31 cellular contexts compared by ENCODE assay signal in genomic region chr13:71977028-71977427, GRCh38.
DNase-seq lines count a peak whose midpoint lies in the region; ATAC-seq, FAIRE-seq and TF ChIP-seq lines count a peak whose summit lies in the region.
"Had no signal": no experiment of that assay in that cellular context is flagged by ENCODE, and none has a peak within 500 bp of the region (broad histone marks: within the 10 kb centered on the region; RNA-seq: fewer than 3 reads in every experiment).

No MANE protein-coding gene starts in this region.

- in situ Hi-C loops in HepG2 (cut with HindIII; ENCODE audit: extremely low pct_ligation_motif_present, low pct_unique_long_range_greater_than_20kb), result no loop called here

- no TSS peak for BruUV-seq in HepG2 (replicated peaks; lab: Mats Ljungman, UMichigan)

- TF ChIP-seq POLR2A in HepG2 (IDR thresholded peaks at IDR 0.05; ENCODE audit: insufficient read depth in 1 of 2, low read depth in 2 of 2, low read length in 2 of 2) (no peak), right lobe of liver (IDR thresholded peaks at IDR 0.05) (no peak)

- H3K9me3 ChIP-seq in HepG2 (ENCODE audit: low read length) (no peaks in the 10 kb centered on the region), right lobe of liver (no peaks in the 10 kb centered on the region), HEK293 (ENCODE audit: control insufficient read depth, insufficient read depth, low read depth, low read length) (no peaks in the 10 kb centered on the region)
- H3K9me3 ChIP-seq: A549; BE2C; BLaER1; BLaER1 treated with 17β-estradiol and CSF1 and Interleukin-3, amounts not matched to agents 10 nM and 100 nM; Caco-2 had no signal

- WGBS in HepG2 (ENCODE audit: low lambda C conversion rate), result 2% methylated on average over 7 of the region's 7 CpGs
- 51% methylated on average over 7 of the region's 7 CpGs for WGBS in right lobe of liver (ENCODE audit: insufficient coverage, low coverage, low lambda C conversion rate, missing lambda C conversion rate)

- no peaks in the 10 kb centered on the region for H3K79me2 ChIP-seq in HepG2 (ENCODE audit: insufficient read depth, low read length)

- H3K4me2 ChIP-seq in HepG2 (ENCODE audit: low read depth, low read length), result no peak overlapping the region
- H3K4me2 ChIP-seq: A549; BLaER1; BLaER1 treated with 17β-estradiol and CSF1 and Interleukin-3, amounts not matched to agents 10 nM and 100 nM had no signal

- intact Hi-C loops in HepG2 (cut with micrococcal nuclease; ENCODE audit: unreplicated experiment), result no loop called here
- intact Hi-C loops in right lobe of liver (cut with DNase I), result no loop called here

- H4K20me1 ChIP-seq in HepG2 (ENCODE audit: insufficient read depth, low read length), result no peaks in the 10 kb centered on the region
- H4K20me1 ChIP-seq: BLaER1; BLaER1 treated with 17β-estradiol and CSF1 and Interleukin-3, amounts not matched to agents 10 nM and 100 nM had no signal

- no peak for TF ChIP-seq CTCF in HepG2 (CRISPR knock-in tag; IDR thresholded peaks at IDR 0.05)
- no peak for TF ChIP-seq CTCF in right lobe of liver (IDR thresholded peaks at IDR 0.05)
- TF ChIP-seq CTCF in HEK293 (tag by site-specific recombination; IDR thresholded peaks at IDR 0.05), result no peak

- FAIRE-seq in HepG2 (lab: Jason Lieb, UNC), result no peak
- FAIRE-seq: A204.1, A549, D721Med had no signal

- DNase-seq in HepG2 (ENCODE audit: low spot score) (no peak), right lobe of liver (no peak)
- DNase-seq: 8988T; ACHN; AML-193; BE2C; C1 segment of cervical spinal cord; Caco-2; Calu3; CD4-positive, alpha-beta memory T cell; CD4-positive, alpha-beta T cell; CD4-positive, CD25-positive, alpha-beta regulatory T cell; CD8-positive, alpha-beta memory T cell; CD8-positive, alpha-beta T cell; COR-L47; DMS 273 treated with DMSO at 0.1 percent for 48 hours; DMS153; DMS53; DMS79; DMS79 treated with DMSO at 0.1 percent for 48 hours; DND-41; EL had no signal

- no peak for TF ChIP-seq RAD21 in HepG2 (CRISPR knock-in tag; IDR thresholded peaks at IDR 0.05)

- CTCF ChIA-PET in HepG2 (lab: Yijun Ruan, JAX; ENCODE audit: low intra/inter-chr PET ratio, low total read pairs), result no interaction called here
- CTCF ChIA-PET in HEK293 (lab: Yijun Ruan, JAX), result interaction anchor here (0.7 to 1.5 kb wide), 3 partner anchors 9 to 1354 kb away, joined by 3 read pairs; no protein-coding TSS in a partner anchor

- H3K4me1 ChIP-seq in HepG2 (ENCODE audit: insufficient read depth, low read length) (no peaks in the 10 kb centered on the region), right lobe of liver (no peaks in the 10 kb centered on the region), HEK293 (ENCODE audit: control insufficient read depth, insufficient read depth, low read length) (no peaks in the 10 kb centered on the region)
- H3K4me1 ChIP-seq: A549; BE2C; BLaER1; BLaER1 treated with 17β-estradiol and CSF1 and Interleukin-3, amounts not matched to agents 10 nM and 100 nM; Caco-2 had no signal

- ATAC-seq in HepG2 (no peak), right lobe of liver (no peak), HG02981 (IDR thresholded peaks at IDR 0.05; ENCODE audit: unreplicated experiment) (no peak)
- ATAC-seq: A549; CD8-positive, alpha-beta T cell had no signal

- TF ChIP-seq EP300 in HepG2 (IDR thresholded peaks at IDR 0.05; ENCODE audit: low read depth in 2 of 2, low read length in 2 of 2), result no peak
- no peak for TF ChIP-seq EP300 in HepG2 (CRISPR knock-in tag; IDR thresholded peaks at IDR 0.05; ENCODE audit: borderline replicate concordance)

- no peak overlapping the region for H3K27ac ChIP-seq in HepG2 (ENCODE audit: extremely low read length, insufficient read depth, low read length)
- H3K27ac ChIP-seq in right lobe of liver, result no peak overlapping the region
- H3K27ac ChIP-seq in HEK293 (ENCODE audit: extremely low read depth, low read depth, low read length), result no peak overlapping the region
- H3K27ac ChIP-seq: 22Rv1; A549; BLaER1; BLaER1 treated with 17β-estradiol and CSF1 and Interleukin-3, amounts not matched to agents 10 nM and 100 nM; C4-2B had no signal

- POLR2A ChIA-PET in HepG2 (lab: Yijun Ruan, JAX), result no interaction called here
- POLR2A ChIA-PET in HEK293 (lab: Yijun Ruan, JAX), result interaction anchor here (1.6 kb wide), 1 partner anchor 110 kb away, joined by 4 read pairs; the partner anchor contains the start of gene DACH1

- H3K36me3 ChIP-seq in HepG2 (replicated peaks in 1 of 2; ENCODE audit: control insufficient read depth in 1 of 2, insufficient read depth in 2 of 2, low read length in 2 of 2) (no peaks in the 10 kb centered on the region), right lobe of liver (no peaks in the 10 kb centered on the region), HEK293 (ENCODE audit: control insufficient read depth in 2 of 2, insufficient read depth in 1 of 2, low read length in 2 of 2) (no peaks in the 10 kb centered on the region)
- H3K36me3 ChIP-seq: BE2C; BLaER1; BLaER1 treated with 17β-estradiol and CSF1 and Interleukin-3, amounts not matched to agents 10 nM and 100 nM had no signal

- H3K27me3 ChIP-seq in HepG2 (ENCODE audit: control insufficient read depth in 1 of 2, insufficient read depth in 2 of 2, low read length in 2 of 2) (no peaks in the 10 kb centered on the region), right lobe of liver (no peaks in the 10 kb centered on the region)
- H3K27me3 ChIP-seq: BE2C; BLaER1; BLaER1 treated with 17β-estradiol and CSF1 and Interleukin-3, amounts not matched to agents 10 nM and 100 nM had no signal

- no peak overlapping the region for H2AFZ ChIP-seq in HepG2 (ENCODE audit: low read length)

- no peak overlapping the region for H3K4me3 ChIP-seq in HepG2 (replicated peaks in 1 of 3; ENCODE audit: insufficient read depth in 1 of 3, low read depth in 2 of 3, low read length in 3 of 3)
- no peak overlapping the region for H3K4me3 ChIP-seq in right lobe of liver
- H3K4me3 ChIP-seq in HEK293 (ENCODE audit: low read depth, low read length), result no peak overlapping the region
- H3K4me3 ChIP-seq: A549; BLaER1; BLaER1 treated with 17β-estradiol and CSF1 and Interleukin-3, amounts not matched to agents 10 nM and 100 nM had no signal

- no peak overlapping the region for H3K9ac ChIP-seq in HepG2 (ENCODE audit: insufficient read depth, low read depth, low read length)
- H3K9ac ChIP-seq: BLaER1; BLaER1 treated with 17β-estradiol and CSF1 and Interleukin-3, amounts not matched to agents 10 nM and 100 nM had no signal

TF ChIP-seq in HepG2, 621 proteins besides CTCF, POLR2A, EP300 and RAD21 (continues in another document):
- TF ChIP-seq ATF6 (CRISPR knock-in tag; conservative IDR thresholded peaks at IDR 0.05), result no peak
- TF ChIP-seq CREB3 (CRISPR knock-in tag; IDR thresholded peaks at IDR 0.05), result no peak
- TF ChIP-seq TEAD2 (CRISPR knock-in tag; IDR thresholded peaks at IDR 0.05), result no peak
- TF ChIP-seq SP4 (CRISPR knock-in tag; IDR thresholded peaks at IDR 0.05), result no peak
- TF ChIP-seq ZNF749 (CRISPR knock-in tag; IDR thresholded peaks at IDR 0.05; ENCODE audit: borderline replicate concordance), result no peak

TF ChIP-seq in HEK293, 187 proteins besides CTCF, POLR2A, EP300 and RAD21:
- TF ChIP-seq ZNF701 (tag by site-specific recombination; IDR thresholded peaks at IDR 0.05) (no peak), ZNF341 (tag by site-specific recombination; IDR thresholded peaks at IDR 0.05; ENCODE audit: low read depth) (no peak), ZNF555 (tag by site-specific recombination; conservative IDR thresholded peaks at IDR 0.05) (no peak), ZSCAN23 (tag by site-specific recombination; IDR thresholded peaks at IDR 0.05) (no peak), ELK4 (IDR thresholded peaks at IDR 0.05; ENCODE audit: borderline replicate concordance, low read depth, low read length) (0 out of 2 replicates have a peak, but pooled peaks have one; percentile 27), ZNF324 (tag by site-specific recombination; IDR thresholded peaks at IDR 0.05) (no peak), ZSCAN18 (tag by site-specific recombination; IDR thresholded peaks at IDR 0.05) (no peak), ZNF138 (tag by site-specific recombination; IDR thresholded peaks at IDR 0.05; ENCODE audit: borderline replicate concordance) (no peak), TCF7L2 (IDR thresholded peaks at IDR 0.05; ENCODE audit: borderline replicate concordance, low read depth, low read length) (no peak)
TF ChIP-seq in HEK293: peak in this region for 1.

Comparison
In these comparisons a context has a peak if more than half of its experiments do, and no peak if none do; other contexts are left out.
1. Of the 63 proteins assayed by ChIP-seq in both HepG2 and HEK293: peak only in HepG2: none; only in HEK293: ELK4; in both: none; in neither: 62.